In the genomic region with DNA sequence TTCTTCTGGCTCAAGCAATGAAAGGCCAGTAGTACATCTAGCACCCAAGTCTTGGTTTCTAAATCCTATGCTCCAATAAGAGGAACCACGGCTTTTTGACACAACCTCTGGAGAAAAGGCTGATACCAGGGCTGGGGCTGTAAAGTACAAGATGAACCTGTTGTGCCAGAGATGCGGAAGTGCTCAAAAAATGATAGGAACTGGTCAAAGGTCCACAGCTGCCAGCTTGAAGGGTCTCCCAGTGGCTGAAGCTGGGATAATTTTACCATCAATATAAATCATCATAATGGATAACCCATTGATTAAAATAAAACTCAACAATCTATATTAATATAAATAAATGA, we compare ENCODE assay signal across 8 cellular contexts. TPM values are rescaled to one million over a fixed set of nuclear protein-coding genes. Genes with fewer than 3 reads are reported as not detected.
DNase-seq lines count a peak whose midpoint lies in the region; ATAC-seq and TF ChIP-seq lines count a peak whose summit lies in the region.

No MANE protein-coding gene starts in this region.

- H3K9me3 ChIP-seq in left lung = no peaks in the 10 kb centered on the region

- TF ChIP-seq CTCF in left lung (IDR thresholded peaks at IDR 0.05) (no peak), type B pancreatic cell (conservative IDR thresholded peaks at IDR 0.05) (no peak)

- peak overlapping the region; percentile 63 to 76 for H3K4me3 ChIP-seq in left lung

- DNase-seq in NCI-H82 (lab: John Stamatoyannopoulos, UW) = peak; percentile 49
- DNase-seq in NCI-H82 treated with DMSO at 0.1 percent for 48 hours (lab: John Stamatoyannopoulos, UW; ENCODE audit: unreplicated experiment) = no peak
- peak; percentile 83 for DNase-seq in Kasumi-1 (lab: John Stamatoyannopoulos, UW)
- DNase-seq in left lung = no peak
- no peak for DNase-seq in type B pancreatic cell (ENCODE audit: extremely low spot score, unreplicated experiment)
- DNase-seq in GM03348 (ENCODE audit: low spot score) = no peak

- H3K4me1 ChIP-seq in left lung = peaks cover 0 to 47% of the 10 kb centered on the region in 2 donors

- H3K4me1 Mint-ChIP-seq in type B pancreatic cell (ENCODE audit: unreplicated experiment) = peaks cover 18% of the 10 kb centered on the region

- intact Hi-C loops in left lung (cut with DNase I) = no loop called here

- peak overlapping the region; percentile 86 for H3K27ac Mint-ChIP-seq in type B pancreatic cell

- H3K27ac ChIP-seq in adipose tissue (ENCODE audit: low read depth, low read length) = peak overlapping the region; percentile 0
- H3K27ac ChIP-seq in left lung = peak overlapping the region; percentile 87 to 91

- ATAC-seq in left lung = peak; percentile 13
- ATAC-seq in HG02763 (IDR thresholded peaks at IDR 0.05; ENCODE audit: unreplicated experiment) = no peak

- no peaks in the 10 kb centered on the region for H3K36me3 ChIP-seq in left lung

- H3K36me3 Mint-ChIP-seq in type B pancreatic cell = no peaks in the 10 kb centered on the region

- peak overlapping the region; percentile 96 for H3K4me3 Mint-ChIP-seq in type B pancreatic cell

- H3K27me3 Mint-ChIP-seq in type B pancreatic cell = no peaks in the 10 kb centered on the region

- H3K9me3 Mint-ChIP-seq in type B pancreatic cell = no peaks in the 10 kb centered on the region

- 18 to 25% (median 20%) methylated on average over 2 of the region's 2 CpGs for WGBS in adipose tissue, 3 donors

- no peaks in the 10 kb centered on the region for H3K27me3 ChIP-seq in left lung

RNA-seq across cellular contexts. Expression of a gene that starts 0.6 kb away (rescaled TPM):
- polyA plus RNA-seq in adipose tissue = 1 to 10 TPM; 2.0 to 3.0 (median 2.2) TPM
- total RNA-seq in left lung (10 to 100 TPM; 36.4 to 66.6 TPM), type B pancreatic cell (ENCODE audit: low replicate concordance) (7.0 and 9.0 TPM in 2 replicates)

RNA-seq across cellular contexts. Expression of a gene that starts 39.1 kb away (rescaled TPM):
- polyA plus RNA-seq in adipose tissue = 1 to 10 TPM; 1.4 to 5.7 (median 3.7) TPM
- total RNA-seq in left lung = 10 to 100 TPM; 23.1 to 29.7 TPM
- total RNA-seq in type B pancreatic cell (ENCODE audit: low replicate concordance) = 19.6 and 45.1 TPM in 2 replicates

Comparison
In these comparisons a context has a peak if more than half of its experiments do, and no peak if none do; other contexts are left out.
1. DNase-seq: peak in NCI-H82 (single experiment) and Kasumi-1 (2 of 2); none in NCI-H82 treated with DMSO at 0.1 percent for 48 hours (single experiment), left lung (0 of 2), type B pancreatic cell (single experiment) and GM03348 (single experiment).